Comparison of ENCODE assay signal across 11 cellular contexts in genomic region chr22:31818481-31819392, GRCh38.
DNase-seq lines count a peak whose midpoint lies in the region; ATAC-seq, FAIRE-seq and TF ChIP-seq lines count a peak whose summit lies in the region.
"Had no signal": no experiment of that assay in that cellular context is flagged by ENCODE, and none has a peak within 500 bp of the region (broad histone marks: within the 10 kb centered on the region; RNA-seq: fewer than 3 reads in every experiment).

No MANE protein-coding gene starts in this region.

- H3K79me1 ChIP-seq in H1 (ENCODE audit: low read depth, low read length) = no peaks in the 10 kb centered on the region

- H3K4me3 ChIP-seq in PC-3 (ENCODE audit: low read length) (no peak overlapping the region), H1 (ENCODE audit: extremely low read depth in 1 of 4, insufficient read depth in 2 of 4, low read depth in 3 of 4, low read length in 4 of 4) (no peak overlapping the region), left ventricle myocardium inferior (no peak overlapping the region), PC-9 (no peak overlapping the region), gastrocnemius medialis (no peak overlapping the region)

- H3K27me3 ChIP-seq in PC-3 (ENCODE audit: low read length) = no peaks in the 10 kb centered on the region
- no peaks in the 10 kb centered on the region for H3K27me3 ChIP-seq in H1 (replicated peaks in 1 of 4; ENCODE audit: control insufficient read depth in 3 of 4, extremely low read depth in 1 of 4, insufficient read depth in 3 of 4, low read length in 3 of 4)
- no peaks in the 10 kb centered on the region for H3K27me3 ChIP-seq in left ventricle myocardium inferior (ENCODE audit: low read depth)
- no peaks in the 10 kb centered on the region for H3K27me3 ChIP-seq in PC-9 (ENCODE audit: insufficient read depth, low read depth)
- H3K27me3 ChIP-seq in gastrocnemius medialis = no peaks in the 10 kb centered on the region

- peak; percentile 32 for DNase-seq in activated T-cell treated with anti-CD3 and anti-CD28 coated beads for 48 hours (ENCODE audit: low read depth)
- DNase-seq in activated T-cell treated with anti-CD3 and anti-CD28 coated beads for 4 hours = no peak
- peak; percentile 22 for DNase-seq in PC-3
- no peak for DNase-seq in H1 (ENCODE audit: low read depth in 1 of 2, low spot score in 2 of 2)
- DNase-seq in stimulated activated CD4-positive, alpha-beta T cell treated with anti-CD3 and anti-CD28 coated beads, TNF-alpha, amount 100 ng/mL, for 24 hours (ENCODE audit: low read depth in 3 of 3) = peak in 2 of 3 experiments; percentile 1 to 40
- no peak for DNase-seq in left ventricle myocardium inferior
- DNase-seq in PC-9 = no peak
- DNase-seq in gastrocnemius medialis = no peak
- DNase-seq: AML-193, NCI-H1092, nephron progenitor cell had no signal

- H3K56ac ChIP-seq in H1 (replicated peaks; ENCODE audit: insufficient read length, low read depth, low read length) = no peak overlapping the region

- no peak overlapping the region for H4K5ac ChIP-seq in H1 (ENCODE audit: insufficient read length, low read depth, low read length)

- H3F3A ChIP-seq in PC-3 (ENCODE audit: low read length, unreplicated experiment) (no peaks in the 10 kb centered on the region), PC-9 (ENCODE audit: insufficient read depth, low read depth) (no peaks in the 10 kb centered on the region)

- ATAC-seq in PC-3 (peak; percentile 40; the same call in 1 of the 2 replicates), gastrocnemius medialis (no peak)

- TF ChIP-seq EP300 in H1 (IDR thresholded peaks at IDR 0.05; ENCODE audit: borderline replicate concordance in 1 of 2, low read depth in 2 of 2, low read length in 2 of 2) = no peak

- no peak overlapping the region for H2BK15ac ChIP-seq in H1 (ENCODE audit: low read length)

- no peak overlapping the region for H2BK20ac ChIP-seq in H1 (ENCODE audit: low read length)

- H3K9me3 ChIP-seq in PC-3 (ENCODE audit: low read length) = no peaks in the 10 kb centered on the region
- no peaks in the 10 kb centered on the region for H3K9me3 ChIP-seq in H1 (ENCODE audit: insufficient read depth in 2 of 2, low read depth in 1 of 2, low read length in 1 of 2)
- H3K9me3 ChIP-seq in left ventricle myocardium inferior (replicated peaks) = no peaks in the 10 kb centered on the region
- H3K9me3 ChIP-seq in PC-9 (ENCODE audit: insufficient read depth, low read depth) = no peaks in the 10 kb centered on the region
- no peaks in the 10 kb centered on the region for H3K9me3 ChIP-seq in gastrocnemius medialis

- H3K4me2 ChIP-seq in PC-3 (ENCODE audit: low read length) (no peak overlapping the region), H1 (ENCODE audit: insufficient read depth in 1 of 2, low read depth in 2 of 2, low read length in 2 of 2) (no peak overlapping the region), PC-9 (no peak overlapping the region)

- TF ChIP-seq POLR2A in H1 (IDR thresholded peaks at IDR 0.05; ENCODE audit: control extremely low read depth in 1 of 2, low read depth in 2 of 2, low read length in 2 of 2) (no peak), gastrocnemius medialis (IDR thresholded peaks at IDR 0.05) (no peak)

- H3K9me2 ChIP-seq in PC-3 (replicated peaks; ENCODE audit: low read length) (no peaks in the 10 kb centered on the region), PC-9 (ENCODE audit: insufficient read depth) (no peaks in the 10 kb centered on the region)

- in situ Hi-C loops in gastrocnemius medialis (cut with MboI; ENCODE audit: low sequenced_read_pairs in 4 of 4) = no loop called here

- intact Hi-C loops in PC-3 (cut with micrococcal nuclease) = no loop called here
- intact Hi-C loops in left ventricle myocardium inferior (cut with micrococcal nuclease) = no loop called here
- intact Hi-C loops in PC-9 (cut with micrococcal nuclease; ENCODE audit: unreplicated experiment) = no loop called here
- intact Hi-C loops in gastrocnemius medialis (cut with DNase I; ENCODE audit: low total_unique reads) = no loop called here

- no peak overlapping the region for H3K23ac ChIP-seq in H1 (ENCODE audit: insufficient read length)

- H3K9ac ChIP-seq in PC-3 (ENCODE audit: low read length) (no peak overlapping the region), H1 (replicated peaks in 1 of 4; ENCODE audit: extremely low read depth in 1 of 4, low read depth in 3 of 4, low read length in 3 of 4) (no peak overlapping the region)

- peaks cover 25% of the 10 kb centered on the region for H3K36me3 ChIP-seq in PC-3 (ENCODE audit: low read depth, low read length)
- peaks cover 0 to 32% (median 30%) of the 10 kb centered on the region in 4 experiments for H3K36me3 ChIP-seq in H1 (ENCODE audit: control insufficient read depth in 2 of 4, insufficient read depth in 4 of 4, low read length in 3 of 4)
- H3K36me3 ChIP-seq in left ventricle myocardium inferior = peaks cover 96% of the 10 kb centered on the region
- H3K36me3 ChIP-seq in PC-9 (ENCODE audit: low read depth) = peaks cover 27% of the 10 kb centered on the region; the same call in 1 of the 2 replicates
- H3K36me3 ChIP-seq in gastrocnemius medialis = peaks cover 0 to 90% of the 10 kb centered on the region in 2 donors

- CTCF ChIA-PET in PC-3 (lab: Charles Lee) (no interaction called here), H1 (lab: Charles Lee; ENCODE audit: partially characterized antibody) (interaction anchor here (0.9 to 3.5 kb wide), 7 partner anchors 18 to 434 kb away, joined by 4 to 10 read pairs (median 5); no protein-coding TSS in a partner anchor), PC-9 (lab: Charles Lee) (interaction anchor here (0.6 to 0.7 kb wide), 2 partner anchors 14 to 65 kb away, joined by 3 to 6 read pairs; partner anchors contain the start of gene DEPDC5)

- FAIRE-seq in H1 (lab: Jason Lieb, UNC) = no peak

- no peak overlapping the region for H2BK120ac ChIP-seq in H1 (replicated peaks; ENCODE audit: low read depth, low read length)

- no peak overlapping the region for H2BK12ac ChIP-seq in H1 (ENCODE audit: low read depth, low read length)

- H2AFZ ChIP-seq in PC-3 (ENCODE audit: low read length) (no peak overlapping the region), H1 (ENCODE audit: low read length) (no peak overlapping the region), PC-9 (no peak overlapping the region)

- no peak overlapping the region for H2AK5ac ChIP-seq in H1 (ENCODE audit: low read depth, low read length)

- WGBS in H1 (ENCODE audit: extremely low coverage in 1 of 2, insufficient coverage in 1 of 2, insufficient read length in 1 of 2, insufficient replicate concordance in 2 of 2, low coverage in 1 of 2, low lambda C conversion rate in 2 of 2, missing lambda C conversion rate in 1 of 2), 2 experiments = 90% methylated on average over 10 of the region's 10 CpGs; no CpG with 5 or more reads in 1 of the 2 experiments

- H3K27ac ChIP-seq in PC-3 (ENCODE audit: low read length) (0 out of 2 replicates have a peak overlapping the region, but pooled peaks have one; percentile 5), H1 (ENCODE audit: low read depth, low read length) (no peak overlapping the region), left ventricle myocardium inferior (replicated peaks) (no peak overlapping the region), PC-9 (no peak overlapping the region), gastrocnemius medialis (no peak overlapping the region)

- no peaks in the 10 kb centered on the region for H3K23me2 ChIP-seq in H1 (ENCODE audit: low read depth, low read length)

- H3K79me2 ChIP-seq in PC-3 (ENCODE audit: low read length) = no peaks in the 10 kb centered on the region
- no peaks in the 10 kb centered on the region for H3K79me2 ChIP-seq in H1 (ENCODE audit: control insufficient read depth in 1 of 2, insufficient read depth in 2 of 2, low read length in 2 of 2)
- no peaks in the 10 kb centered on the region for H3K79me2 ChIP-seq in PC-9 (ENCODE audit: low read depth)

- H2BK5ac ChIP-seq in H1 (ENCODE audit: low read depth, low read length) = no peak overlapping the region

- H4K20me1 ChIP-seq in PC-3 (ENCODE audit: low read length) = no peaks in the 10 kb centered on the region
- no peaks in the 10 kb centered on the region for H4K20me1 ChIP-seq in H1 (replicated peaks in 1 of 2; ENCODE audit: control insufficient read depth in 1 of 2, insufficient read depth in 2 of 2, low read length in 2 of 2)
- H4K20me1 ChIP-seq in PC-9 (ENCODE audit: insufficient read depth) = no peaks in the 10 kb centered on the region

- H3K4me1 ChIP-seq in PC-3 (ENCODE audit: insufficient read depth, low read length) = peaks cover 8% of the 10 kb centered on the region
- H3K4me1 ChIP-seq in H1 (replicated peaks in 1 of 4; ENCODE audit: control insufficient read depth in 3 of 4, insufficient read depth in 4 of 4, low read length in 3 of 4) = no peaks in the 10 kb centered on the region
- no peaks in the 10 kb centered on the region for H3K4me1 ChIP-seq in left ventricle myocardium inferior
- H3K4me1 ChIP-seq in PC-9 (replicated peaks; ENCODE audit: insufficient read depth) = 0 out of 2 replicates have a peak, but pooled peaks cover 3% of the 10 kb centered on the region
- no peaks in the 10 kb centered on the region for H3K4me1 ChIP-seq in gastrocnemius medialis

- TF ChIP-seq CTCF in PC-3 (conservative IDR thresholded peaks at IDR 0.05; ENCODE audit: low read depth, low read length) = peak; percentile 14; the same call in 1 of the 2 replicates
- peak; percentile 17 to 42 (median 31) for TF ChIP-seq CTCF in H1 (IDR thresholded peaks at IDR 0.05; ENCODE audit: control extremely low read depth in 1 of 3, insufficient read depth in 1 of 3, low read depth in 1 of 3, low read length in 3 of 3)
- TF ChIP-seq CTCF in left ventricle myocardium inferior (IDR thresholded peaks at IDR 0.05; ENCODE audit: borderline replicate concordance) = no peak
- no peak for TF ChIP-seq CTCF in PC-9 (conservative IDR thresholded peaks at IDR 0.05)
- no peak for TF ChIP-seq CTCF in gastrocnemius medialis (IDR thresholded peaks at IDR 0.05 in 4 of 5, conservative IDR thresholded peaks at IDR 0.05 in 1 of 5)

- TF ChIP-seq RAD21 in H1 (IDR thresholded peaks at IDR 0.05 in 1 of 2, conservative IDR thresholded peaks at IDR 0.05 in 1 of 2; ENCODE audit: low read depth in 2 of 2, low read length in 2 of 2) = peak; percentile 46 to 65

- no peak overlapping the region for H3K4ac ChIP-seq in H1 (replicated peaks; ENCODE audit: insufficient read length, low read depth, low read length)

- H3K18ac ChIP-seq in H1 (ENCODE audit: extremely low read depth, low read length) = no peak overlapping the region

- H3K14ac ChIP-seq in H1 (ENCODE audit: insufficient read length) = no peak overlapping the region

- H4K91ac ChIP-seq in H1 (replicated peaks; ENCODE audit: insufficient read length, low read length) = no peak overlapping the region

- POLR2A ChIA-PET in PC-3 (lab: Charles Lee; ENCODE audit: unreplicated experiment) = interaction anchor here (0.6 kb wide), 1 partner anchor 156 kb away, joined by 5 read pairs; no protein-coding TSS in a partner anchor
- POLR2A ChIA-PET in H1 (lab: Charles Lee; ENCODE audit: partially characterized antibody) = interaction anchor here (0.9 kb wide), 1 partner anchor 126 kb away, joined by 3 read pairs; no protein-coding TSS in a partner anchor
- POLR2A ChIA-PET in PC-9 (lab: Charles Lee; ENCODE audit: unreplicated experiment) = no interaction called here

- H4K8ac ChIP-seq in H1 (ENCODE audit: extremely low read depth, insufficient read depth, low read length) = no peak overlapping the region

- BruUV-seq in PC-3 (replicated peaks; lab: Mats Ljungman, UMichigan) (no TSS peak), PC-9 (replicated peaks; lab: Mats Ljungman, UMichigan) (no TSS peak)

Comparison
In these comparisons a context has a peak if more than half of its experiments do, and no peak if none do; other contexts are left out.
1. DNase-seq: peak in activated T-cell treated with anti-CD3 and anti-CD28 coated beads for 48 hours (single experiment), PC-3 (single experiment) and stimulated activated CD4-positive, alpha-beta T cell treated with anti-CD3 and anti-CD28 coated beads, TNF-alpha, amount 100 ng/mL, for 24 hours (2 of 3); none in activated T-cell treated with anti-CD3 and anti-CD28 coated beads for 4 hours (single experiment), H1 (0 of 2), left ventricle myocardium inferior (single experiment), PC-9 (0 of 2) and gastrocnemius medialis (0 of 2).
2. CTCF ChIP-seq: peak in PC-3 (single experiment) and H1 (3 of 3); none in left ventricle myocardium inferior (single experiment), PC-9 (single experiment) and gastrocnemius medialis (0 of 5).